24 cellular contexts compared by ENCODE assay signal in the genomic region with DNA sequence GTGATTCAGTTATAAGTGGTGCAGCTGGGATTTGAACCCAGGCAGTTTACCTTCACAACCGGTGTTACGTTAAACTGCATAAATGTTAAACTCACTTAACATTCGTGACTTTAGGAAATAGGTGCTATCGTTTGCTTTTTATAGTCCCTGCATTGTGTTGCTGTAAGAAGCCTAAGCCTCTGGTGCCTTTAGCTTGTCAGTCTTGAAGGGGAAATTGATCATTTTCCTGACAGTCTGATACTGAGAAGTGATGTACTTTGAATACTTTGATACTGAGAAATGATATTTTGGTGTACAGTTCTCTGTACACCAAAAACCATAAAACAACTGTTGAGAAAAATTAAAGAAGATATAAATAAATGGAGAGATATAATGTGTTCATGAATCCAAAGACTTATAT.
"Had no signal": no experiment of that assay in that cellular context is flagged by ENCODE, and none has a peak within 500 bp of the region (broad histone marks: within the 10 kb centered on the region; RNA-seq: fewer than 3 reads in every experiment).

No MANE protein-coding gene starts in this region.

- H3K36me3 ChIP-seq: esophagus squamous epithelium, ovary, transverse colon, vagina had no signal

- H3K4me3 Mint-ChIP-seq: memory B cell; naive B cell; nephron progenitor cell; stimulated activated naive B cell treated with anti-CD40 and anti-IgM and Interleukin-4, amounts not matched to agents 10 μg/mL and 1 μg/mL and 100 μg/mL, for 72 hours; stimulated activated naive CD8-positive, alpha-beta T cell treated with anti-CD3 and anti-CD28 coated beads, Interleukin-15, Interleukin-2, amounts not matched to agents 100 ng/mL and 50 ng/mL, for 24 hours had no signal

- H3K27me3 ChIP-seq: esophagus squamous epithelium, ovary, spleen, transverse colon, vagina had no signal

- H3K9me3 ChIP-seq: esophagus squamous epithelium, ovary, psoas muscle, vagina had no signal

- H3K4me3 ChIP-seq: coronary artery, esophagus squamous epithelium, lung, ovary, psoas muscle, skin epidermis, spleen, transverse colon, vagina had no signal

- H3K27ac ChIP-seq: coronary artery, esophagus squamous epithelium, ovary, psoas muscle, skin epidermis, spleen, vagina had no signal

- DNase-seq: dermis blood vessel endothelial cell; effector memory CD4-positive, alpha-beta T cell; erythroblast; esophagus squamous epithelium; foreskin melanocyte; kidney; naive B cell; nephron progenitor cell; occipital lobe; ovary; posterior cingulate gyrus; psoas muscle; right cardiac atrium; spleen; stimulated activated CD4-positive, alpha-beta T cell treated with anti-CD3 and anti-CD28 coated beads, Interleukin-4, amount 100 ng/mL, for 4 hours; stimulated activated naive B cell treated with anti-CD40 and anti-IgM and Interleukin-4, amounts not matched to agents 10 μg/mL and 1 μg/mL and 100 μg/mL, for 72 hours; transverse colon had no signal

- H3K27ac Mint-ChIP-seq: memory B cell; nephron progenitor cell; stimulated activated naive B cell treated with anti-CD40 and anti-IgM and Interleukin-4, amounts not matched to agents 10 μg/mL and 1 μg/mL and 100 μg/mL, for 72 hours; stimulated activated naive CD8-positive, alpha-beta T cell treated with anti-CD3 and anti-CD28 coated beads, Interleukin-15, Interleukin-2, amounts not matched to agents 100 ng/mL and 50 ng/mL, for 24 hours had no signal

- H3K27me3 Mint-ChIP-seq: memory B cell; naive B cell; stimulated activated naive B cell treated with anti-CD40 and anti-IgM and Interleukin-4, amounts not matched to agents 10 μg/mL and 1 μg/mL and 100 μg/mL, for 72 hours; stimulated activated naive CD8-positive, alpha-beta T cell treated with anti-CD3 and anti-CD28 coated beads, Interleukin-15, Interleukin-2, amounts not matched to agents 100 ng/mL and 50 ng/mL, for 24 hours had no signal

- H3K4me1 ChIP-seq: esophagus squamous epithelium, psoas muscle, vagina had no signal

- ATAC-seq: left lobe of liver; psoas muscle; right cardiac atrium; stimulated activated naive B cell treated with anti-CD40 and anti-IgM and Interleukin-4, amounts not matched to agents 10 μg/mL and 1 μg/mL and 100 μg/mL, for 72 hours had no signal

- H3K4me1 Mint-ChIP-seq: stimulated activated naive B cell treated with anti-CD40 and anti-IgM and Interleukin-4, amounts not matched to agents 10 μg/mL and 1 μg/mL and 100 μg/mL, for 72 hours had no signal
